ENCODE assay signal across 13 cellular contexts in the genomic region with DNA sequence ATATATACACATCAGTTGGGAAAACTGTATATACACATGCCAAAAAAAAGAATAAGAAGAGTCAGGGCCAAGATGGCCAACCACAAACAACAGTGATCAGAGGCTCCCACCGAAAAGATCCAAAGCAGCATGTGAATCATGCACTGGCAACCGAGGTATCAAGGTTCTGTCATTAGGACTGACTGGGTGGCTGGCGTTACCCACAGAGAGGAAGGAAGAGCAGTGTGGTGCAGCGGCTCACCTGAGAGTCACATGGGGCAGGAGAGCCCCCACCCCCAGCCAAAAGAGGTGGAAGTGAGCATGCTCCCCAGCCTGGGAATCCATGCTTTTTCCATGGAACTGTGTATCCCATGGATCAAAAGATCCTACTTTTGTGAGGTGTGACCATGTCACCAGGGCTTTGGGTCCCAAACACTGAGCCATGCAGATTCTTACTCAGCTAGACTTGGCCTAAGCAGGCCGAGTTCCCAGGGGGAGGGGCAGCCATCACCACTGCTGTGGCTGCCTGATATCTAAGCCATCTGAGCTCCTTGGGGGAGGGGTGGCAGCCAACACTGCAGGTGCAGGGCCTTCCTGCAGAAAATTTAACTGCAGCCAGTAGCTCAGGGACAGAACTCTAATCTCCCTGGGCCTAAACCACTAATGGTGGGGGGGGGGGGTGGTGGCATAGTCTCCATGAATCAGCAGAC. TPM values are rescaled to one million over a fixed set of nuclear protein-coding genes. Genes with fewer than 3 reads are reported as not detected.
DNase-seq lines count a peak whose midpoint lies in the region; ATAC-seq lines count a peak whose summit lies in the region.
"Had no signal": no experiment of that assay in that cellular context is flagged by ENCODE, and none has a peak within 500 bp of the region (broad histone marks: within the 10 kb centered on the region; RNA-seq: fewer than 3 reads in every experiment).

No MANE protein-coding gene starts in this region.

- no peak overlapping the region for H4K91ac ChIP-seq in neuronal stem cell (ENCODE audit: low read depth, low read length, poor library complexity)

- H3K27ac ChIP-seq in neuronal stem cell (replicated peaks; ENCODE audit: low read length), result no peak overlapping the region
- H3K27ac ChIP-seq: lower lobe of right lung, upper lobe of left lung had no signal

- H3K4me1 ChIP-seq in neuronal stem cell (ENCODE audit: control insufficient read depth in 2 of 2, insufficient read depth in 1 of 2, low read depth in 1 of 2, low read length in 2 of 2), result no peaks in the 10 kb centered on the region
- H3K4me1 ChIP-seq: lower lobe of right lung, upper lobe of left lung had no signal

- no peak overlapping the region for H2BK5ac ChIP-seq in neuronal stem cell (ENCODE audit: low read length)

- no peak overlapping the region for H3K4me2 ChIP-seq in neuronal stem cell (ENCODE audit: insufficient read depth, low read length, poor library complexity, severe bottlenecking)
- H3K4me2 ChIP-seq: smooth muscle cell had no signal

- ATAC-seq in stimulated activated effector memory CD8-positive, alpha-beta T cell treated with anti-CD3 and anti-CD28 coated beads, Interleukin-12 subunit alpha, Interleukin-12 subunit beta, amount 100 ng/mL, for 72 hours, result peak; percentile 72
- ATAC-seq in GM21390 (IDR thresholded peaks at IDR 0.05; ENCODE audit: unreplicated experiment), result no peak
- ATAC-seq: lower lobe of right lung had no signal

- H2BK120ac ChIP-seq in neuronal stem cell (ENCODE audit: low read depth, low read length), result no peak overlapping the region

- no peak overlapping the region for H2AFZ ChIP-seq in neuronal stem cell (ENCODE audit: low read length)

- H3K27me3 Mint-ChIP-seq in T-helper 2 cell treated with Interferon-gamma antibody and Interleukin-4, amounts not matched to agents 5 μg/mL and 100 μg/mL, for 36 hours (ENCODE audit: low read depth), result no peaks in the 10 kb centered on the region

- no peak overlapping the region for H2AK5ac ChIP-seq in neuronal stem cell (ENCODE audit: low read depth, low read length)

- no peaks in the 10 kb centered on the region for H3K27me3 ChIP-seq in neuronal stem cell (ENCODE audit: control insufficient read depth in 3 of 3, insufficient read depth in 3 of 3, low read depth in 1 of 3, low read length in 3 of 3)
- H3K27me3 ChIP-seq: upper lobe of left lung had no signal

- peaks cover 4% of the 10 kb centered on the region for H3K9me3 Mint-ChIP-seq in T-helper 2 cell treated with Interferon-gamma antibody and Interleukin-4, amounts not matched to agents 5 μg/mL and 100 μg/mL, for 36 hours
- peaks cover 3% of the 10 kb centered on the region for H3K9me3 Mint-ChIP-seq in stimulated activated effector memory CD8-positive, alpha-beta T cell treated with anti-CD3 and anti-CD28 coated beads, Interleukin-12 subunit alpha, Interleukin-12 subunit beta, amount 100 ng/mL, for 72 hours

- no peak overlapping the region for H3K18ac ChIP-seq in neuronal stem cell (ENCODE audit: low read length)

- H3K9ac ChIP-seq in neuronal stem cell (ENCODE audit: low read depth, low read length, poor library complexity), result no peak overlapping the region

- no peak overlapping the region for H3K23ac ChIP-seq in neuronal stem cell (ENCODE audit: low read depth, low read length, poor library complexity)

- WGBS in neuronal stem cell (ENCODE audit: extremely low coverage in 2 of 2, insufficient read length in 2 of 2, insufficient replicate concordance in 1 of 2), 2 donors, result no CpG with 5 or more reads among the region's 5 CpGs

- no peak overlapping the region for H3K27ac Mint-ChIP-seq in T-helper 2 cell treated with Interferon-gamma antibody and Interleukin-4, amounts not matched to agents 5 μg/mL and 100 μg/mL, for 36 hours
- H3K27ac Mint-ChIP-seq in stimulated activated effector memory CD8-positive, alpha-beta T cell treated with anti-CD3 and anti-CD28 coated beads, Interleukin-12 subunit alpha, Interleukin-12 subunit beta, amount 100 ng/mL, for 72 hours, result no peak overlapping the region

- no peak overlapping the region for H2BK15ac ChIP-seq in neuronal stem cell (ENCODE audit: low read length)

- no peak overlapping the region for H2BK12ac ChIP-seq in neuronal stem cell (ENCODE audit: low read length)

- H3K4me1 Mint-ChIP-seq in T-helper 2 cell treated with Interferon-gamma antibody and Interleukin-4, amounts not matched to agents 5 μg/mL and 100 μg/mL, for 36 hours (ENCODE audit: low read depth), result peaks cover 4% of the 10 kb centered on the region
- peaks cover 7% of the 10 kb centered on the region for H3K4me1 Mint-ChIP-seq in stimulated activated effector memory CD8-positive, alpha-beta T cell treated with anti-CD3 and anti-CD28 coated beads, Interleukin-12 subunit alpha, Interleukin-12 subunit beta, amount 100 ng/mL, for 72 hours

- no peak overlapping the region for H3K14ac ChIP-seq in neuronal stem cell (ENCODE audit: low read length)

- no peaks in the 10 kb centered on the region for H3K9me3 ChIP-seq in neuronal stem cell (replicated peaks in 1 of 2; ENCODE audit: control insufficient read depth in 2 of 2, insufficient read depth in 1 of 2, low read depth in 1 of 2, low read length in 2 of 2)
- H3K9me3 ChIP-seq: lower lobe of right lung, upper lobe of left lung had no signal

- no peaks in the 10 kb centered on the region for H3K79me1 ChIP-seq in neuronal stem cell (ENCODE audit: low read depth, low read length)

- no peak overlapping the region for H3K4me3 Mint-ChIP-seq in T-helper 2 cell treated with Interferon-gamma antibody and Interleukin-4, amounts not matched to agents 5 μg/mL and 100 μg/mL, for 36 hours
- H3K4me3 Mint-ChIP-seq in stimulated activated effector memory CD8-positive, alpha-beta T cell treated with anti-CD3 and anti-CD28 coated beads, Interleukin-12 subunit alpha, Interleukin-12 subunit beta, amount 100 ng/mL, for 72 hours, result no peak overlapping the region

- peak; percentile 19 for DNase-seq in activated naive CD4-positive, alpha-beta T cell treated with Interleukin-2 at 50 U/mL for 16 hours
- no peak for DNase-seq in activated naive CD4-positive, alpha-beta T cell (lab: John Stamatoyannopoulos, UW)
- peak; percentile 4 for DNase-seq in T-helper 2 cell treated with Interferon-gamma antibody and Interleukin-4, amounts not matched to agents 5 μg/mL and 100 μg/mL, for 36 hours (ENCODE audit: low spot score)
- peak; percentile 8 for DNase-seq in activated effector memory CD4-positive, alpha-beta T cell treated with Interleukin-2 at 50 U/mL for 16 hours
- DNase-seq in stimulated activated effector memory CD8-positive, alpha-beta T cell treated with anti-CD3 and anti-CD28 coated beads, Interleukin-12 subunit alpha, Interleukin-12 subunit beta, amount 100 ng/mL, for 72 hours (ENCODE audit: low spot score in 2 of 2), result no peak
- no peak for DNase-seq in KG1 (lab: John Stamatoyannopoulos, UW)
- no peak for DNase-seq in neuronal stem cell (ENCODE audit: low spot score)
- DNase-seq: lower lobe of right lung, NCI-H1417, NCI-H446 treated with DMSO at 0.1 percent for 48 hours, upper lobe of left lung had no signal

- H3K36me3 ChIP-seq in neuronal stem cell (replicated peaks in 1 of 2; ENCODE audit: control insufficient read depth in 2 of 2, insufficient read depth in 2 of 2, low read length in 2 of 2), result no peaks in the 10 kb centered on the region
- H3K36me3 ChIP-seq: lower lobe of right lung, upper lobe of left lung had no signal

- no peak overlapping the region for H3K4ac ChIP-seq in neuronal stem cell (ENCODE audit: low read length)

- no peak overlapping the region for H3K4me3 ChIP-seq in neuronal stem cell (ENCODE audit: low read length in 2 of 2)
- H3K4me3 ChIP-seq: lower lobe of right lung, smooth muscle cell, upper lobe of left lung had no signal

- no peaks in the 10 kb centered on the region for H3K36me3 Mint-ChIP-seq in T-helper 2 cell treated with Interferon-gamma antibody and Interleukin-4, amounts not matched to agents 5 μg/mL and 100 μg/mL, for 36 hours (ENCODE audit: low read depth)
- no peaks in the 10 kb centered on the region for H3K36me3 Mint-ChIP-seq in stimulated activated effector memory CD8-positive, alpha-beta T cell treated with anti-CD3 and anti-CD28 coated beads, Interleukin-12 subunit alpha, Interleukin-12 subunit beta, amount 100 ng/mL, for 72 hours

- no peak overlapping the region for H4K8ac ChIP-seq in neuronal stem cell (ENCODE audit: low read depth, low read length)

RNA-seq across cellular contexts. Expression of a gene that starts 52.8 kb away (rescaled TPM):
- not detected for polyA plus RNA-seq in neuronal stem cell (2013, experiment 1 of 2)
- not detected for polyA plus RNA-seq in neuronal stem cell (2013, experiment 2 of 2)
- polyA plus RNA-seq: smooth muscle cell had no signal

Comparison
In these comparisons a context has a peak if more than half of its experiments do, and no peak if none do; other contexts are left out.
1. DNase-seq: peak in activated naive CD4-positive, alpha-beta T cell treated with Interleukin-2 at 50 U/mL for 16 hours (single experiment), T-helper 2 cell treated with Interferon-gamma antibody and Interleukin-4, amounts not matched to agents 5 μg/mL and 100 μg/mL, for 36 hours (single experiment) and activated effector memory CD4-positive, alpha-beta T cell treated with Interleukin-2 at 50 U/mL for 16 hours (single experiment); none in activated naive CD4-positive, alpha-beta T cell (0 of 4), stimulated activated effector memory CD8-positive, alpha-beta T cell treated with anti-CD3 and anti-CD28 coated beads, Interleukin-12 subunit alpha, Interleukin-12 subunit beta, amount 100 ng/mL, for 72 hours (0 of 2), KG1 (single experiment) and neuronal stem cell (single experiment).